10 cellular contexts compared by ENCODE assay signal in genomic region chr1:31238612-31238985, GRCh38. TPM values are rescaled to one million over a fixed set of nuclear protein-coding genes. Genes with fewer than 3 reads are reported as not detected.
DNase-seq lines count a peak whose midpoint lies in the region; TF ChIP-seq lines count a peak whose summit lies in the region.
"Had no signal": no experiment of that assay in that cellular context is flagged by ENCODE, and none has a peak within 500 bp of the region (broad histone marks: within the 10 kb centered on the region; RNA-seq: fewer than 3 reads in every experiment).

No MANE protein-coding gene starts in this region.

- TF ChIP-seq CTCF in Caco-2 (IDR thresholded peaks at IDR 0.05; ENCODE audit: insufficient read depth in 1 of 2, low read depth in 1 of 2, low read length in 1 of 2, severe bottlenecking in 1 of 2, unreplicated experiment in 1 of 2) (no peak), neural crest cell (conservative IDR thresholded peaks at IDR 0.05) (no peak)

- H3K4me3 Mint-ChIP-seq in Caco-2 (ENCODE audit: unreplicated experiment) (peak overlapping the region; percentile 86), neural crest cell (peak overlapping the region; percentile 92)
- H3K4me3 Mint-ChIP-seq in dendritic cell treated with granulocyte-macrophage colony-stimulating factor and Interleukin-4, amounts not matched to agents 40 ng/mL and 50 ng/mL, for 4 days = peak overlapping the region; percentile 56

- H3K27ac Mint-ChIP-seq in Caco-2 (ENCODE audit: unreplicated experiment) = no peak overlapping the region
- no peak overlapping the region for H3K27ac Mint-ChIP-seq in dendritic cell treated with granulocyte-macrophage colony-stimulating factor and Interleukin-4, amounts not matched to agents 40 ng/mL and 50 ng/mL, for 4 days
- H3K27ac Mint-ChIP-seq in neural crest cell (ENCODE audit: unreplicated experiment) = peak overlapping the region; percentile 94

- H3K4me1 Mint-ChIP-seq in Caco-2 (ENCODE audit: low read depth, unreplicated experiment) (peaks cover 13% of the 10 kb centered on the region), neural crest cell (peaks cover 42% of the 10 kb centered on the region)
- peaks cover 15% of the 10 kb centered on the region for H3K4me1 Mint-ChIP-seq in dendritic cell treated with granulocyte-macrophage colony-stimulating factor and Interleukin-4, amounts not matched to agents 40 ng/mL and 50 ng/mL, for 4 days (ENCODE audit: low read depth)

- H3K4me1 ChIP-seq in Caco-2 = no peaks in the 10 kb centered on the region
- peaks cover 10% of the 10 kb centered on the region; the same call in 1 of the 2 replicates for H3K4me1 ChIP-seq in HUES6 (ENCODE audit: control insufficient read depth, insufficient read depth, low read length)

- H3K4me3 ChIP-seq in Caco-2 (ENCODE audit: low read depth, low read length) (no peak overlapping the region), HUES6 (ENCODE audit: low read depth, low read length) (peak overlapping the region; percentile 62)

- DNase-seq in Caco-2 (no peak), neural crest cell (ENCODE audit: low read depth, low spot score) (no peak), NCI-H748 treated with DMSO at 0.1 percent for 48 hours (lab: John Stamatoyannopoulos, UW) (no peak), LoVo (ENCODE audit: low spot score) (no peak), SIG-M5 treated with dmso at 0.1 percent for 504 hours (lab: John Stamatoyannopoulos, UW; ENCODE audit: unreplicated experiment) (no peak), NCI-H526 treated with DMSO at 0.1 percent for 48 hours (lab: John Stamatoyannopoulos, UW) (no peak)
- DNase-seq: NCI-H2107 had no signal

- H3K9me3 ChIP-seq in Caco-2 (no peaks in the 10 kb centered on the region), HUES6 (ENCODE audit: control insufficient read depth, insufficient read depth, low read depth, low read length) (no peaks in the 10 kb centered on the region)
- H3K9me3 ChIP-seq: tibial nerve had no signal

- intact Hi-C loops in Caco-2 (cut with micrococcal nuclease; ENCODE audit: unreplicated experiment) = no loop called here
- intact Hi-C loops in dendritic cell treated with granulocyte-macrophage colony-stimulating factor and Interleukin-4, amounts not matched to agents 40 ng/mL and 50 ng/mL, for 4 days (cut with micrococcal nuclease) = no loop called here

- H3K9ac ChIP-seq in HUES6 (ENCODE audit: low read length) = peak overlapping the region; percentile 4

- no peak overlapping the region for H3K27ac ChIP-seq in HUES6 (ENCODE audit: low read depth, low read length)
- H3K27ac ChIP-seq: tibial nerve had no signal

- peaks cover 4% of the 10 kb centered on the region for H3K36me3 Mint-ChIP-seq in Caco-2 (ENCODE audit: insufficient read depth, unreplicated experiment)
- H3K36me3 Mint-ChIP-seq in dendritic cell treated with granulocyte-macrophage colony-stimulating factor and Interleukin-4, amounts not matched to agents 40 ng/mL and 50 ng/mL, for 4 days (ENCODE audit: low read depth) = no peaks in the 10 kb centered on the region
- no peaks in the 10 kb centered on the region for H3K36me3 Mint-ChIP-seq in neural crest cell (ENCODE audit: low read depth)

- H3K9me3 Mint-ChIP-seq in Caco-2 (ENCODE audit: unreplicated experiment) (no peaks in the 10 kb centered on the region), neural crest cell (no peaks in the 10 kb centered on the region)
- H3K9me3 Mint-ChIP-seq in dendritic cell treated with granulocyte-macrophage colony-stimulating factor and Interleukin-4, amounts not matched to agents 40 ng/mL and 50 ng/mL, for 4 days = no peaks in the 10 kb centered on the region

- BruUV-seq in Caco-2 (replicated peaks; lab: Mats Ljungman, UMichigan) = no TSS peak

- H3K36me3 ChIP-seq in Caco-2 (ENCODE audit: control insufficient read depth, insufficient read depth, low read length) (no peaks in the 10 kb centered on the region), HUES6 (ENCODE audit: control insufficient read depth, insufficient read depth, low read length) (no peaks in the 10 kb centered on the region)
- H3K36me3 ChIP-seq: tibial nerve had no signal

- CTCF ChIA-PET in Caco-2 (lab: Charles Lee) = no interaction called here

- POLR2A ChIA-PET in Caco-2 (lab: Charles Lee) = no interaction called here

- H3K27me3 ChIP-seq in Caco-2 (replicated peaks; ENCODE audit: control insufficient read depth, insufficient read depth, low read length) (no peaks in the 10 kb centered on the region), HUES6 (ENCODE audit: control insufficient read depth, insufficient read depth, low read length) (peaks cover 33% of the 10 kb centered on the region)

- H3K27me3 Mint-ChIP-seq in Caco-2 (ENCODE audit: insufficient read depth, unreplicated experiment) (peaks cover 16% of the 10 kb centered on the region), neural crest cell (ENCODE audit: low read depth) (no peaks in the 10 kb centered on the region)
- H3K27me3 Mint-ChIP-seq in dendritic cell treated with granulocyte-macrophage colony-stimulating factor and Interleukin-4, amounts not matched to agents 40 ng/mL and 50 ng/mL, for 4 days = peaks cover 76% of the 10 kb centered on the region

RNA-seq across cellular contexts. Expression of gene NKAIN1, which starts 1.1 kb away (rescaled TPM):
- 0.12 TPM in 1 of 2 replicates, not detected in the other for total RNA-seq in Caco-2 (2022)
- total RNA-seq in neural crest cell = 73.2 and 79.7 TPM in 2 replicates
- total RNA-seq: tibial nerve had no signal

RNA-seq across cellular contexts. Expression of gene SNRNP40, which starts 58.0 kb away (rescaled TPM):
- total RNA-seq in Caco-2 (2022) (49.5 and 56.5 TPM in 2 replicates), neural crest cell (129 and 130 TPM in 2 replicates)

RNA-seq across cellular contexts. Expression of gene ZCCHC17, which starts 58.2 kb away (rescaled TPM):
- total RNA-seq in Caco-2 (2022) (21.4 and 24.1 TPM in 2 replicates), neural crest cell (59.7 and 64.6 TPM in 2 replicates)

Comparison
In these comparisons a context has a peak if more than half of its experiments do, and no peak if none do; other contexts are left out.
1. RNA of gene NKAIN1, which starts 1.1 kb away (total RNA-seq): 73.2 to 79.7 TPM in neural crest cell; 0.12 TPM in Caco-2; every median in the first group is over 10 times any median in the second.
2. Peak in every context shown above with its lines, with median percentiles within 50 percentile points of each other: H3K4me3 Mint-ChIP-seq.